Comparison of ENCODE assay signal across 8 cellular contexts in the genomic region with DNA sequence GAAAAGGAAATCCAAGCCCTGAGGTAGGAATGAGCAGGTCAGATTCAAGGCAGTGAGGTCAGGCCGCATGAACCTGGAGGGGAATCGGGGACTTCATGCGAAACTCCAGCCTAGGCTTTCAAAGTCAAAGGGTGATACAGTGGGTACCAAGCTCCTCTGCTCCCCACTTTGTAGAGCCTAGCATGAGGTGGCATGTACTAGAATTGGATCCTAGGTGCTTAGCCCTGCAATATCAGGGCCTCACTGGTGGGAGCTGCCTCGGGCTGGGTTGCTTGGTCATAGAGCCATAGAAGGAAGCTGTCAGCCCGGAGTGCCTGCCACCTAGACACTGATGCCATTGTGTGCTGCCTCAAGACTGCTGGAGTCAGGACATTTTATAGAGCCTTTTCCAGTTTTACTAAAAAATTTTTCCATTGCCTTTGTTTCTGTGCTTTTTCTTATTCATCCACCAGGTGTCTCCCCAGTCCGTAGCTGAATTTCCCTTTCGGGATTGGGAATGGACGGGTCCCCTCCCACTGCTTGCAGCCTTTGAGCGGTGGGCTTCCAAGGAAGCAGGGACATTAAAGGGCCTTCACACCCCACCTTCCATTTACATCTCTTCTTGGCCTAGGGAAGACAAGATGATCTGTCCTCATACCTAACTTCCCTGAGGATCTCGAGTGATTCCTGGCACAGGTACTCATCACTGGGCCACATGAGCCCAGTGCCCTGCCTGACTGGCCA. TPM values are rescaled to one million over a fixed set of nuclear protein-coding genes. Genes with fewer than 3 reads are reported as not detected.
DNase-seq lines count a peak whose midpoint lies in the region; ATAC-seq, FAIRE-seq and TF ChIP-seq lines count a peak whose summit lies in the region.

No MANE protein-coding gene starts in this region.

- H3K4me1 ChIP-seq in astrocyte (ENCODE audit: insufficient read depth, low read length) (peaks cover 21% of the 10 kb centered on the region), lower lobe of right lung (peaks cover 18% of the 10 kb centered on the region)

- H3K4me3 ChIP-seq in astrocyte (ENCODE audit: insufficient read depth, low read depth, low read length) (no peak overlapping the region), lower lobe of right lung (no peak overlapping the region)

- H3K9me3 Mint-ChIP-seq in astrocyte (ENCODE audit: unreplicated experiment): peaks cover 3% of the 10 kb centered on the region

- H3K4me1 Mint-ChIP-seq in astrocyte (ENCODE audit: low read depth, unreplicated experiment): peaks cover 4% of the 10 kb centered on the region

- DNase-seq in AG08395 (ENCODE audit: low spot score) (peak; percentile 54), astrocyte (ENCODE audit: low read depth) (no peak), lower lobe of right lung (no peak), NOMO-1 treated with DMSO at 0.1 percent for 48 hours (lab: John Stamatoyannopoulos, UW; ENCODE audit: unreplicated experiment) (no peak), COR-L47 (lab: John Stamatoyannopoulos, UW) (no peak)
- DNase-seq in stimulated activated CD4-positive, alpha-beta T cell treated with anti-CD3 and anti-CD28 coated beads, Interleukin-15, amount 100 ng/mL, for 24 hours: no peak

- TF ChIP-seq CTCF in astrocyte (IDR thresholded peaks at IDR 0.05; ENCODE audit: insufficient read depth, low read depth, low read length): peak; percentile 59
- peak; percentile 57 for TF ChIP-seq CTCF in lower lobe of right lung (IDR thresholded peaks at IDR 0.05)

- peaks cover 6% of the 10 kb centered on the region for H4K20me1 ChIP-seq in astrocyte (ENCODE audit: insufficient read depth, low read length)

- no peak overlapping the region for H3K4me2 ChIP-seq in astrocyte (ENCODE audit: low read length)

- H2AFZ ChIP-seq in astrocyte (ENCODE audit: low read depth, low read length): no peak overlapping the region

- no peak for ATAC-seq in lower lobe of right lung
- no peak for ATAC-seq in GM21723 (IDR thresholded peaks at IDR 0.05; ENCODE audit: unreplicated experiment)

- peaks cover 20% of the 10 kb centered on the region for H3K79me2 ChIP-seq in astrocyte (ENCODE audit: insufficient read depth, low read length)

- H3K27me3 ChIP-seq in astrocyte (ENCODE audit: insufficient read depth, low read length): no peaks in the 10 kb centered on the region
- H3K27me3 ChIP-seq in lower lobe of right lung (ENCODE audit: low read depth): no peaks in the 10 kb centered on the region

- H3K36me3 Mint-ChIP-seq in astrocyte (ENCODE audit: low read depth, unreplicated experiment): peaks cover 15% of the 10 kb centered on the region

- H3K27ac ChIP-seq in astrocyte (ENCODE audit: low read depth, low read length): no peak overlapping the region
- H3K27ac ChIP-seq in lower lobe of right lung: no peak overlapping the region

- peak overlapping the region; percentile 34 for H3K4me3 Mint-ChIP-seq in astrocyte (ENCODE audit: unreplicated experiment)

- no peak overlapping the region for H3K27ac Mint-ChIP-seq in astrocyte (ENCODE audit: unreplicated experiment)

- FAIRE-seq in astrocyte (lab: Jason Lieb, UNC): no peak

- intact Hi-C loops in lower lobe of right lung (cut with DNase I): no loop called here

- H3K9ac ChIP-seq in astrocyte (ENCODE audit: low read length): no peak overlapping the region

- no peaks in the 10 kb centered on the region for H3K27me3 Mint-ChIP-seq in astrocyte (ENCODE audit: low read depth, unreplicated experiment)

- peaks cover 27% of the 10 kb centered on the region for H3K36me3 ChIP-seq in astrocyte (ENCODE audit: insufficient read depth, low read length)
- peaks cover 41% of the 10 kb centered on the region for H3K36me3 ChIP-seq in lower lobe of right lung

- H3K9me3 ChIP-seq in astrocyte (ENCODE audit: insufficient read depth, low read depth, low read length): no peaks in the 10 kb centered on the region
- H3K9me3 ChIP-seq in lower lobe of right lung: no peaks in the 10 kb centered on the region

- TF ChIP-seq POLR2A in GM19193 (IDR thresholded peaks at IDR 0.05; ENCODE audit: extremely low read depth, insufficient read depth, insufficient read length): peak; percentile 24

RNA-seq across cellular contexts. Expression of a gene that starts 5.5 kb away (rescaled TPM):
- total RNA-seq in astrocyte: 69.9 and 73.9 TPM in 2 replicates
- total RNA-seq in lower lobe of right lung: 52.6 TPM

RNA-seq across cellular contexts. Expression of a gene that starts 6.8 kb away (rescaled TPM):
- 12.9 TPM in 2 replicates for total RNA-seq in astrocyte
- 5.8 TPM for total RNA-seq in lower lobe of right lung

RNA-seq across cellular contexts. Expression of a gene that starts 6.8 kb away (rescaled TPM):
- total RNA-seq in astrocyte (61.3 and 75.1 TPM in 2 replicates), lower lobe of right lung (59.7 TPM)

RNA-seq across cellular contexts. Expression of a gene that starts 24.8 kb away (rescaled TPM):
- total RNA-seq in astrocyte (5.9 and 7.1 TPM in 2 replicates), lower lobe of right lung (5.1 TPM)

RNA-seq across cellular contexts. Expression of a gene that starts 36.8 kb away (rescaled TPM):
- total RNA-seq in astrocyte (2.2 and 4.5 TPM in 2 replicates), lower lobe of right lung (1.6 TPM)
